19 cellular contexts compared by ENCODE assay signal in the genomic region with DNA sequence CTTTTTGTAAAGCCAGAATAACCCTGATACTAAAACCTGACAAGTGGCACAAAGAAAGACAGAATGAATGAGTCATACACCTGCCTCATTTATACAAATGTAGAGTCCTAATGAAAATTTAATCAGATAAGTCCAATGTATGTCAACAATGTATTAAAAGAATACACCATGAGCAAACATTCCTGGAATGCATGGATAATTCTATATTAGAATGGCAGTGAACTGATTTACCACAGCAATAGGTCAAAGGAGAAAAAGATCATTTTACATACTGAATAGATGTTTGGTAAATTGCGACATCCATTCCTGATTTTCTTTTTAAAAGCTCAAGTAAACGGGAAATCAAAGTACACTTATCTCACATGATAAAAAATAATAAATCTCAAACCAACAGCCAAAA. TPM values are rescaled to one million over a fixed set of nuclear protein-coding genes. Genes with fewer than 3 reads are reported as not detected.
"Had no signal": no experiment of that assay in that cellular context is flagged by ENCODE, and none has a peak within 500 bp of the region (broad histone marks: within the 10 kb centered on the region; RNA-seq: fewer than 3 reads in every experiment).

No MANE protein-coding gene starts in this region.

- H3K27me3 Mint-ChIP-seq: activated CD4-positive, alpha-beta T cell treated with anti-CD3 and anti-CD28 coated beads for 36 hours; T-helper 17 cell had no signal

- H3K4me1 ChIP-seq: neural progenitor cell, right lobe of liver, upper lobe of left lung had no signal

- H3K4me2 ChIP-seq: neural progenitor cell, smooth muscle cell had no signal

- H3K4me3 ChIP-seq: dorsolateral prefrontal cortex, lung, neural progenitor cell, right lobe of liver, smooth muscle cell, upper lobe of left lung had no signal

- H3K27ac ChIP-seq: dorsolateral prefrontal cortex, neural progenitor cell, right lobe of liver, upper lobe of left lung had no signal

- H3K36me3 ChIP-seq: neural progenitor cell, right lobe of liver, upper lobe of left lung had no signal

- DNase-seq: activated CD4-positive, alpha-beta T cell treated with anti-CD3 and anti-CD28 coated beads for 36 hours; activated naive CD4-positive, alpha-beta T cell; dorsolateral prefrontal cortex; islet precursor cell; right lobe of liver; stimulated activated CD4-positive, alpha-beta T cell treated with anti-CD3 and anti-CD28 coated beads, Interleukin-4, amount 100 ng/mL, for 4 hours; stimulated activated CD8-positive, alpha-beta memory T cell treated with anti-CD3 and anti-CD28 coated beads, Interleukin-4, amount 100 ng/mL, for 48 hours; stimulated activated naive CD8-positive, alpha-beta T cell treated with anti-CD3 and anti-CD28 coated beads, Interleukin-15, Interleukin-2, amounts not matched to agents 100 U/mL and 50 U/mL, for 24 hours; T-helper 17 cell; upper lobe of left lung had no signal

- H3K4me3 Mint-ChIP-seq: activated CD4-positive, alpha-beta T cell treated with anti-CD3 and anti-CD28 coated beads for 36 hours; mesothelial cell of epicardium; neural progenitor cell; T-helper 17 cell had no signal

- H2AFZ ChIP-seq: neural progenitor cell had no signal

- H3K27ac Mint-ChIP-seq: mesothelial cell of epicardium, neural progenitor cell had no signal

- H3K9me3 ChIP-seq: right lobe of liver had no signal

- ATAC-seq: activated CD4-positive, alpha-beta T cell treated with anti-CD3 and anti-CD28 coated beads for 36 hours; stimulated activated naive CD8-positive, alpha-beta T cell treated with anti-CD3 and anti-CD28 coated beads, Interleukin-15, Interleukin-2, amounts not matched to agents 100 U/mL and 50 U/mL, for 24 hours; T-helper 17 cell had no signal

- H3K27me3 ChIP-seq: neural progenitor cell, right lobe of liver, upper lobe of left lung had no signal

RNA-seq across cellular contexts. Expression of a gene that starts 41.7 kb away (rescaled TPM):
- total RNA-seq: activated CD4-positive, alpha-beta T cell treated with anti-CD3 and anti-CD28 coated beads for 36 hours; activated CD8-positive, alpha-beta memory T cell treated with anti-CD3 and anti-CD28 coated beads for 36 hours; activated T-helper 1 cell treated with anti-CD3 and anti-CD28 coated beads, Interleukin-12 subunit alpha, Interleukin-12 subunit beta, Interleukin-2, Interleukin-4 antibody, amounts not matched to agents 30 ng/mL and 10 ng/mL and 1 ng/mL, durations not matched to agents 14 hours and 24 hours and 36 hours; astrocyte; lung; mesothelial cell of epicardium; osteocyte; pulmonary artery endothelial cell; right lobe of liver; smooth muscle cell; T-helper 17 cell; upper lobe of left lung had no signal
